Comparison of ENCODE assay signal across 1 cellular context in the genomic region with DNA sequence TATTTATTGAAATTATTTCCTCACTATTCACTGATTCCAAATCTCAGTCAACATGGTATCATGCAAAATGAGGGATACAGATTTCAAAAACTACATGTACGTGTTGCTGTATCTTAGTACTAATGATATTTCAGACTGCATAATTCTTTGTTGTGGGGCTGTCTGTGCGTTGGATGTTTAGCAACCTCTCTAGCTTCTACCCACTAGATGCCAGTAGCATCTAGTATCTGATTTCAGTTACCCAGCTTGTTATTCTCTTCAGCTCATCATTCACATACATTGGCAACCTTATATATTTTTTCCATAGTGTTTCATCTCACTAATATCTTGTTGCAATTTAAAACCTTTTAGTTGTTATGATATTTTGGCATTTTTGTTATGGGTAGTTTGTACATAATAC.
TF ChIP-seq lines count a peak whose summit lies in the region.

No MANE protein-coding gene starts in this region.

TF ChIP-seq in liver, 16 proteins besides CTCF, POLR2A, EP300 and RAD21 (continued from another document):
- TF ChIP-seq, protein P1, sequence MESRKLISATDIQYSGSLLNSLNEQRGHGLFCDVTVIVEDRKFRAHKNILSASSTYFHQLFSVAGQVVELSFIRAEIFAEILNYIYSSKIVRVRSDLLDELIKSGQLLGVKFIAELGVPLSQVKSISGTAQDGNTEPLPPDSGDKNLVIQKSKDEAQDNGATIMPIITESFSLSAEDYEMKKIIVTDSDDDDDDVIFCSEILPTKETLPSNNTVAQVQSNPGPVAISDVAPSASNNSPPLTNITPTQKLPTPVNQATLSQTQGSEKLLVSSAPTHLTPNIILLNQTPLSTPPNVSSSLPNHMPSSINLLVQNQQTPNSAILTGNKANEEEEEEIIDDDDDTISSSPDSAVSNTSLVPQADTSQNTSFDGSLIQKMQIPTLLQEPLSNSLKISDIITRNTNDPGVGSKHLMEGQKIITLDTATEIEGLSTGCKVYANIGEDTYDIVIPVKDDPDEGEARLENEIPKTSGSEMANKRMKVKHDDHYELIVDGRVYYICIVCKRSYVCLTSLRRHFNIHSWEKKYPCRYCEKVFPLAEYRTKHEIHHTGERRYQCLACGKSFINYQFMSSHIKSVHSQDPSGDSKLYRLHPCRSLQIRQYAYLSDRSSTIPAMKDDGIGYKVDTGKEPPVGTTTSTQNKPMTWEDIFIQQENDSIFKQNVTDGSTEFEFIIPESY (IDR thresholded peaks at IDR 0.05): no peak
- TF ChIP-seq HNF4A (conservative IDR thresholded peaks at IDR 0.05) (no peak), FOXA2 (IDR thresholded peaks at IDR 0.05) (no peak), JUND (IDR thresholded peaks at IDR 0.05) (no peak)
- TF ChIP-seq, protein P2, sequence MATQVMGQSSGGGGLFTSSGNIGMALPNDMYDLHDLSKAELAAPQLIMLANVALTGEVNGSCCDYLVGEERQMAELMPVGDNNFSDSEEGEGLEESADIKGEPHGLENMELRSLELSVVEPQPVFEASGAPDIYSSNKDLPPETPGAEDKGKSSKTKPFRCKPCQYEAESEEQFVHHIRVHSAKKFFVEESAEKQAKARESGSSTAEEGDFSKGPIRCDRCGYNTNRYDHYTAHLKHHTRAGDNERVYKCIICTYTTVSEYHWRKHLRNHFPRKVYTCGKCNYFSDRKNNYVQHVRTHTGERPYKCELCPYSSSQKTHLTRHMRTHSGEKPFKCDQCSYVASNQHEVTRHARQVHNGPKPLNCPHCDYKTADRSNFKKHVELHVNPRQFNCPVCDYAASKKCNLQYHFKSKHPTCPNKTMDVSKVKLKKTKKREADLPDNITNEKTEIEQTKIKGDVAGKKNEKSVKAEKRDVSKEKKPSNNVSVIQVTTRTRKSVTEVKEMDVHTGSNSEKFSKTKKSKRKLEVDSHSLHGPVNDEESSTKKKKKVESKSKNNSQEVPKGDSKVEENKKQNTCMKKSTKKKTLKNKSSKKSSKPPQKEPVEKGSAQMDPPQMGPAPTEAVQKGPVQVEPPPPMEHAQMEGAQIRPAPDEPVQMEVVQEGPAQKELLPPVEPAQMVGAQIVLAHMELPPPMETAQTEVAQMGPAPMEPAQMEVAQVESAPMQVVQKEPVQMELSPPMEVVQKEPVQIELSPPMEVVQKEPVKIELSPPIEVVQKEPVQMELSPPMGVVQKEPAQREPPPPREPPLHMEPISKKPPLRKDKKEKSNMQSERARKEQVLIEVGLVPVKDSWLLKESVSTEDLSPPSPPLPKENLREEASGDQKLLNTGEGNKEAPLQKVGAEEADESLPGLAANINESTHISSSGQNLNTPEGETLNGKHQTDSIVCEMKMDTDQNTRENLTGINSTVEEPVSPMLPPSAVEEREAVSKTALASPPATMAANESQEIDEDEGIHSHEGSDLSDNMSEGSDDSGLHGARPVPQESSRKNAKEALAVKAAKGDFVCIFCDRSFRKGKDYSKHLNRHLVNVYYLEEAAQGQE (IDR thresholded peaks at IDR 0.05): no peak
